In the genomic region with DNA sequence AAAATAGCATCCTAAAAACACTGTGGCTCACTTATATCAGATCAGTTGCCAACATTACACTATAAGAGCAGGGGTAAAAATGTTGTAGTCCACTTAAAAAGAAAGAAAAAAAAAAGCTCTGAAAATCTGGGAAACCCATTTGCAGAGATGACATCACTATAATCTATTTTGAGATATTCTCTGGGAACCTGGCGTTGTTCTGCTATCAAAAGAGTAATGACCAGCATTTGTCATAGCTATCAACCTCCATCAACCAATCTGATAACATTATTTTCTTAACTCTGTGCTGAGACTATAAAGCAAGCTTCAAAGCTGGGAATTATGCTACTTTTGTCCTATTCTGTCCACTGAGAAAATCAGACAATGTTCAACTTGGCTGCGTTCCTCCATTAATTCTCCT, we compare ENCODE assay signal across 13 cellular contexts.
DNase-seq lines count a peak whose midpoint lies in the region; ATAC-seq and TF ChIP-seq lines count a peak whose summit lies in the region.
"Had no signal": no experiment of that assay in that cellular context is flagged by ENCODE, and none has a peak within 500 bp of the region (broad histone marks: within the 10 kb centered on the region; RNA-seq: fewer than 3 reads in every experiment).

No MANE protein-coding gene starts in this region.

- H3K27me3 Mint-ChIP-seq in natural killer cell (ENCODE audit: low read depth in 2 of 2) (no peaks in the 10 kb centered on the region), mesothelial cell of epicardium (ENCODE audit: low read depth) (no peaks in the 10 kb centered on the region)
- no peaks in the 10 kb centered on the region for H3K27me3 Mint-ChIP-seq in natural killer cell treated with Interleukin-12 subunit alpha and Interleukin-12 subunit beta and Interleukin-15 and Interleukin-18, amount 100 ng/mL, for 72 hours
- no peaks in the 10 kb centered on the region for H3K27me3 Mint-ChIP-seq in activated T-helper 2 cell treated with anti-CD3 and anti-CD28 coated beads, Interferon-gamma antibody, Interleukin-2, Interleukin-4, amounts not matched to agents 10 μg/mL and 5 μg/mL and 100 μg/mL, durations not matched to agents 14 hours and 24 hours and 36 hours (ENCODE audit: low read depth)

- H3K4me3 Mint-ChIP-seq in natural killer cell, result no peak overlapping the region
- no peak overlapping the region for H3K4me3 Mint-ChIP-seq in natural killer cell treated with Interleukin-12 subunit alpha and Interleukin-12 subunit beta and Interleukin-15 and Interleukin-18, amount 100 ng/mL, for 72 hours
- no peak overlapping the region for H3K4me3 Mint-ChIP-seq in mesothelial cell of epicardium
- H3K4me3 Mint-ChIP-seq in activated T-helper 2 cell treated with anti-CD3 and anti-CD28 coated beads, Interferon-gamma antibody, Interleukin-2, Interleukin-4, amounts not matched to agents 10 μg/mL and 5 μg/mL and 100 μg/mL, durations not matched to agents 14 hours and 24 hours and 36 hours (ENCODE audit: low read depth), result no peak overlapping the region
- H3K4me3 Mint-ChIP-seq: CD8-positive, alpha-beta T cell had no signal

- peaks cover 31 to 55% of the 10 kb centered on the region in 2 donors for H3K4me1 Mint-ChIP-seq in natural killer cell
- peaks cover 20 to 30% of the 10 kb centered on the region in 2 donors for H3K4me1 Mint-ChIP-seq in natural killer cell treated with Interleukin-12 subunit alpha and Interleukin-12 subunit beta and Interleukin-15 and Interleukin-18, amount 100 ng/mL, for 72 hours (ENCODE audit: low read depth in 2 of 2)
- peaks cover 34% of the 10 kb centered on the region for H3K4me1 Mint-ChIP-seq in mesothelial cell of epicardium
- peaks cover 9% of the 10 kb centered on the region for H3K4me1 Mint-ChIP-seq in activated T-helper 2 cell treated with anti-CD3 and anti-CD28 coated beads, Interferon-gamma antibody, Interleukin-2, Interleukin-4, amounts not matched to agents 10 μg/mL and 5 μg/mL and 100 μg/mL, durations not matched to agents 14 hours and 24 hours and 36 hours (ENCODE audit: low read depth)

- H3K9me3 Mint-ChIP-seq in natural killer cell (no peaks in the 10 kb centered on the region), mesothelial cell of epicardium (no peaks in the 10 kb centered on the region)
- H3K9me3 Mint-ChIP-seq in natural killer cell treated with Interleukin-12 subunit alpha and Interleukin-12 subunit beta and Interleukin-15 and Interleukin-18, amount 100 ng/mL, for 72 hours, result no peaks in the 10 kb centered on the region
- no peaks in the 10 kb centered on the region for H3K9me3 Mint-ChIP-seq in activated T-helper 2 cell treated with anti-CD3 and anti-CD28 coated beads, Interferon-gamma antibody, Interleukin-2, Interleukin-4, amounts not matched to agents 10 μg/mL and 5 μg/mL and 100 μg/mL, durations not matched to agents 14 hours and 24 hours and 36 hours
- H3K9me3 Mint-ChIP-seq: CD8-positive, alpha-beta T cell had no signal

- TF ChIP-seq CTCF in natural killer cell (IDR thresholded peaks at IDR 0.05) (no peak), mesothelial cell of epicardium (IDR thresholded peaks at IDR 0.05; ENCODE audit: unreplicated experiment) (no peak)

- DNase-seq in natural killer cell (no peak), astrocyte of the hippocampus (ENCODE audit: low read depth, low spot score) (peak; percentile 46), mesothelial cell of epicardium (ENCODE audit: low spot score in 2 of 2, unreplicated experiment in 2 of 2) (no peak), NCI-H510A (lab: John Stamatoyannopoulos, UW) (no peak), Kasumi-1 (lab: John Stamatoyannopoulos, UW) (no peak)
- DNase-seq in natural killer cell treated with Interleukin-12 subunit alpha and Interleukin-12 subunit beta and Interleukin-15 and Interleukin-18, amount 100 ng/mL, for 72 hours (ENCODE audit: low spot score), result no peak
- DNase-seq in activated T-helper 2 cell treated with anti-CD3 and anti-CD28 coated beads, Interferon-gamma antibody, Interleukin-2, Interleukin-4, amounts not matched to agents 10 μg/mL and 5 μg/mL and 100 μg/mL, durations not matched to agents 14 hours and 24 hours and 36 hours (ENCODE audit: low spot score), result no peak
- DNase-seq: CD8-positive, alpha-beta T cell; DMS79 treated with DMSO at 0.1 percent for 48 hours; NCI-H1105 treated with DMSO at 0.1 percent for 48 hours; NCI-H187 treated with DMSO at 0.1 percent for 48 hours; NCI-H345; SHP77 treated with DMSO at 0.1 percent for 48 hours had no signal

- H3K27ac Mint-ChIP-seq in natural killer cell (peak overlapping the region; percentile 52 to 62), mesothelial cell of epicardium (peak overlapping the region; percentile 10)
- H3K27ac Mint-ChIP-seq in natural killer cell treated with Interleukin-12 subunit alpha and Interleukin-12 subunit beta and Interleukin-15 and Interleukin-18, amount 100 ng/mL, for 72 hours, result no peak overlapping the region
- no peak overlapping the region for H3K27ac Mint-ChIP-seq in activated T-helper 2 cell treated with anti-CD3 and anti-CD28 coated beads, Interferon-gamma antibody, Interleukin-2, Interleukin-4, amounts not matched to agents 10 μg/mL and 5 μg/mL and 100 μg/mL, durations not matched to agents 14 hours and 24 hours and 36 hours
- H3K27ac Mint-ChIP-seq: CD8-positive, alpha-beta T cell had no signal

- H3K36me3 Mint-ChIP-seq in natural killer cell (peaks cover 17% of the 10 kb centered on the region), mesothelial cell of epicardium (peaks cover 20% of the 10 kb centered on the region)
- peaks cover 7% of the 10 kb centered on the region for H3K36me3 Mint-ChIP-seq in natural killer cell treated with Interleukin-12 subunit alpha and Interleukin-12 subunit beta and Interleukin-15 and Interleukin-18, amount 100 ng/mL, for 72 hours
- H3K36me3 Mint-ChIP-seq in activated T-helper 2 cell treated with anti-CD3 and anti-CD28 coated beads, Interferon-gamma antibody, Interleukin-2, Interleukin-4, amounts not matched to agents 10 μg/mL and 5 μg/mL and 100 μg/mL, durations not matched to agents 14 hours and 24 hours and 36 hours (ENCODE audit: low read depth), result peaks cover 40% of the 10 kb centered on the region

- intact Hi-C loops in natural killer cell (cut with micrococcal nuclease), result loop anchor here (5.0 kb wide), 1 partner anchor 783 kb away; no protein-coding TSS in a partner anchor
- intact Hi-C loops in activated T-helper 2 cell treated with anti-CD3 and anti-CD28 coated beads, Interferon-gamma antibody, Interleukin-2, Interleukin-4, amounts not matched to agents 10 μg/mL and 5 μg/mL and 100 μg/mL, durations not matched to agents 14 hours and 24 hours and 36 hours (cut with micrococcal nuclease), result no loop called here

- no peak for ATAC-seq in natural killer cell
- ATAC-seq in natural killer cell treated with Interleukin-12 subunit alpha and Interleukin-12 subunit beta and Interleukin-15 and Interleukin-18, amount 100 ng/mL, for 72 hours, result no peak
- ATAC-seq: CD8-positive, alpha-beta T cell had no signal

Comparison
In these comparisons a context has a peak if more than half of its experiments do, and no peak if none do; other contexts are left out.
1. H3K27ac Mint-ChIP-seq: peak in natural killer cell (2 of 2) and mesothelial cell of epicardium (single experiment); none in natural killer cell treated with Interleukin-12 subunit alpha and Interleukin-12 subunit beta and Interleukin-15 and Interleukin-18, amount 100 ng/mL, for 72 hours (0 of 2) and activated T-helper 2 cell treated with anti-CD3 and anti-CD28 coated beads, Interferon-gamma antibody, Interleukin-2, Interleukin-4, amounts not matched to agents 10 μg/mL and 5 μg/mL and 100 μg/mL, durations not matched to agents 14 hours and 24 hours and 36 hours (single experiment).